In genomic region chr21:39634507-39634906, GRCh38 we compare ENCODE assay signal across 15 cellular contexts. TPM values are rescaled to one million over a fixed set of nuclear protein-coding genes. Genes with fewer than 3 reads are reported as not detected.
"Had no signal": no experiment of that assay in that cellular context is flagged by ENCODE, and none has a peak within 500 bp of the region (broad histone marks: within the 10 kb centered on the region; RNA-seq: fewer than 3 reads in every experiment).

No MANE protein-coding gene starts in this region.

- H3K27ac Mint-ChIP-seq: activated T-helper 17 cell treated with anti-CD3 and anti-CD28 coated beads, Interleukin-2, amount 50 U/mL, for 72 hours; immature natural killer cell; nephron progenitor cell; stimulated activated effector memory CD8-positive, alpha-beta T cell treated with anti-CD3 and anti-CD28 coated beads, Interleukin-12 subunit alpha, Interleukin-12 subunit beta, amount 100 ng/mL, for 72 hours had no signal

- H3K9me3 Mint-ChIP-seq: immature natural killer cell; nephron progenitor cell; stimulated activated effector memory CD8-positive, alpha-beta T cell treated with anti-CD3 and anti-CD28 coated beads, Interleukin-12 subunit alpha, Interleukin-12 subunit beta, amount 100 ng/mL, for 72 hours had no signal

- H3K4me1 ChIP-seq: adrenal gland, psoas muscle had no signal

- FAIRE-seq: colon, TTC549 had no signal

- DNase-seq: activated naive CD4-positive, alpha-beta T cell treated with anti-CD3 and anti-CD28 coated beads, Interleukin-2, amount 50 U/mL, for 16 hours; activated T-cell treated with anti-CD3 and anti-CD28 coated beads for 4 hours; adrenal gland; foreskin melanocyte; immature natural killer cell; nephron progenitor cell; psoas muscle had no signal

- H3K36me3 Mint-ChIP-seq: immature natural killer cell; stimulated activated effector memory CD8-positive, alpha-beta T cell treated with anti-CD3 and anti-CD28 coated beads, Interleukin-12 subunit alpha, Interleukin-12 subunit beta, amount 100 ng/mL, for 72 hours had no signal

- H3K4me1 Mint-ChIP-seq: activated T-helper 17 cell treated with anti-CD3 and anti-CD28 coated beads, Interleukin-2, amount 50 U/mL, for 72 hours; immature natural killer cell; stimulated activated effector memory CD8-positive, alpha-beta T cell treated with anti-CD3 and anti-CD28 coated beads, Interleukin-12 subunit alpha, Interleukin-12 subunit beta, amount 100 ng/mL, for 72 hours had no signal

- ATAC-seq: activated T-helper 17 cell treated with anti-CD3 and anti-CD28 coated beads, Interleukin-2, amount 50 U/mL, for 72 hours; psoas muscle; sciatic nerve had no signal

- H3K4me3 ChIP-seq: adrenal gland, psoas muscle, thoracic aorta had no signal

- H3K9me3 ChIP-seq: adrenal gland, psoas muscle, thoracic aorta had no signal

- H3K27ac ChIP-seq: adrenal gland, psoas muscle, thoracic aorta had no signal

- H3K36me3 ChIP-seq: adrenal gland, thoracic aorta had no signal

- H3K4me3 Mint-ChIP-seq: activated T-helper 17 cell treated with anti-CD3 and anti-CD28 coated beads, Interleukin-2, amount 50 U/mL, for 72 hours; immature natural killer cell; nephron progenitor cell; stimulated activated effector memory CD8-positive, alpha-beta T cell treated with anti-CD3 and anti-CD28 coated beads, Interleukin-12 subunit alpha, Interleukin-12 subunit beta, amount 100 ng/mL, for 72 hours had no signal

RNA-seq across cellular contexts. Expression of gene B3GALT5, which starts 21.8 kb away (rescaled TPM):
- total RNA-seq: omental fat pad; sciatic nerve; T-helper 2 cell treated with Interferon-gamma antibody and Interleukin-4, amounts not matched to agents 100 ng/mL and 5 ng/mL, for 36 hours had no signal
- polyA plus RNA-seq: immature natural killer cell had no signal
